19 cellular contexts compared by ENCODE assay signal in the genomic region with DNA sequence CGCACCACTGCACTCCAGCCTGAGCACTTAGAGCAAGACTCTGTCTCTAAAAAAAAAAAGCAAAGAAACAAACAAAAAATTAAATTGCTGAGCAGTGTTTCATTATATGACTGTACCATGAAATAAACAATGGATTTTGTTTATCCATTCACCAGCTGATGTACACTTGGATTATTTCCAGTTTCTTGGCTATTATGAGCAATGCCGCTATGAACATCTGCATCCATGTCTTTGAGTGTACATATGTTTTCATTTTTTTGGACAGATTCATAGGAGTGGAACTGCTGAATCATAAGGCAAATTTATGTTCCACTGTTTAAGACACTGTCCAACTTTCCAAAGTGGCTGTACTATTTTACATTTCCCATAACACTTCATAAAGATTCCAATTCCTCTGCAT. TPM values are rescaled to one million over a fixed set of nuclear protein-coding genes. Genes with fewer than 3 reads are reported as not detected.
DNase-seq lines count a peak whose midpoint lies in the region; ATAC-seq and TF ChIP-seq lines count a peak whose summit lies in the region.
"Had no signal": no experiment of that assay in that cellular context is flagged by ENCODE, and none has a peak within 500 bp of the region (broad histone marks: within the 10 kb centered on the region; RNA-seq: fewer than 3 reads in every experiment).

No MANE protein-coding gene starts in this region.

- peaks cover 28 to 50% of the 10 kb centered on the region in 2 donors for H3K4me1 Mint-ChIP-seq in natural killer cell treated with Interleukin-12 subunit alpha and Interleukin-12 subunit beta and Interleukin-15 and Interleukin-18, amount 100 ng/mL, for 72 hours (ENCODE audit: low read depth in 2 of 2)
- H3K4me1 Mint-ChIP-seq in natural killer cell = peaks cover 0 to 4% of the 10 kb centered on the region in 2 donors
- H3K4me1 Mint-ChIP-seq in Caco-2 (ENCODE audit: low read depth, unreplicated experiment) = peaks cover 5% of the 10 kb centered on the region
- H3K4me1 Mint-ChIP-seq: mesothelial cell of epicardium had no signal

- BruUV-seq in Caco-2 (replicated peaks; lab: Mats Ljungman, UMichigan) = no TSS peak

- POLR2A ChIA-PET in Caco-2 (lab: Charles Lee) = no interaction called here

- no peak overlapping the region for H3K4me3 Mint-ChIP-seq in natural killer cell treated with Interleukin-12 subunit alpha and Interleukin-12 subunit beta and Interleukin-15 and Interleukin-18, amount 100 ng/mL, for 72 hours
- no peak overlapping the region for H3K4me3 Mint-ChIP-seq in natural killer cell
- no peak overlapping the region for H3K4me3 Mint-ChIP-seq in Caco-2 (ENCODE audit: unreplicated experiment)
- H3K4me3 Mint-ChIP-seq: activated T-helper 17 cell treated with anti-CD3 and anti-CD28 coated beads, Interleukin-2, amount 50 U/mL, for 72 hours; mesothelial cell of epicardium had no signal

- peak overlapping the region; percentile 59 to 98 for H3K27ac Mint-ChIP-seq in natural killer cell treated with Interleukin-12 subunit alpha and Interleukin-12 subunit beta and Interleukin-15 and Interleukin-18, amount 100 ng/mL, for 72 hours
- H3K27ac Mint-ChIP-seq in natural killer cell (no peak overlapping the region), Caco-2 (ENCODE audit: unreplicated experiment) (no peak overlapping the region)
- H3K27ac Mint-ChIP-seq: activated T-helper 17 cell treated with anti-CD3 and anti-CD28 coated beads, Interleukin-2, amount 50 U/mL, for 72 hours; mesothelial cell of epicardium had no signal

- H3K4me3 ChIP-seq in RWPE2 (ENCODE audit: severe bottlenecking) (no peak overlapping the region), Caco-2 (ENCODE audit: low read depth, low read length) (no peak overlapping the region)
- H3K4me3 ChIP-seq: body of pancreas, skin epidermis had no signal

- peaks cover 5% of the 10 kb centered on the region for H3K4me1 ChIP-seq in RWPE2 (ENCODE audit: insufficient read depth, poor library complexity, severe bottlenecking)
- H3K4me1 ChIP-seq in Caco-2 = peaks cover 2% of the 10 kb centered on the region
- H3K4me1 ChIP-seq: body of pancreas had no signal

- peaks cover 20% of the 10 kb centered on the region for H3K36me3 Mint-ChIP-seq in natural killer cell treated with Interleukin-12 subunit alpha and Interleukin-12 subunit beta and Interleukin-15 and Interleukin-18, amount 100 ng/mL, for 72 hours
- H3K36me3 Mint-ChIP-seq in natural killer cell (no peaks in the 10 kb centered on the region), Caco-2 (ENCODE audit: insufficient read depth, unreplicated experiment) (no peaks in the 10 kb centered on the region)
- H3K36me3 Mint-ChIP-seq: mesothelial cell of epicardium had no signal

- intact Hi-C loops in natural killer cell (cut with micrococcal nuclease) (no loop called here), Caco-2 (cut with micrococcal nuclease; ENCODE audit: unreplicated experiment) (no loop called here)

- TF ChIP-seq CTCF in natural killer cell (IDR thresholded peaks at IDR 0.05) (no peak), RWPE2 (IDR thresholded peaks at IDR 0.05; ENCODE audit: poor library complexity, severe bottlenecking) (no peak), Caco-2 (IDR thresholded peaks at IDR 0.05; ENCODE audit: insufficient read depth in 1 of 2, low read depth in 1 of 2, low read length in 1 of 2, severe bottlenecking in 1 of 2, unreplicated experiment in 1 of 2) (no peak)

- no peaks in the 10 kb centered on the region for H3K9me3 Mint-ChIP-seq in natural killer cell treated with Interleukin-12 subunit alpha and Interleukin-12 subunit beta and Interleukin-15 and Interleukin-18, amount 100 ng/mL, for 72 hours
- H3K9me3 Mint-ChIP-seq in natural killer cell (no peaks in the 10 kb centered on the region), Caco-2 (ENCODE audit: unreplicated experiment) (no peaks in the 10 kb centered on the region)
- H3K9me3 Mint-ChIP-seq: activated T-helper 17 cell treated with anti-CD3 and anti-CD28 coated beads, Interleukin-2, amount 50 U/mL, for 72 hours; mesothelial cell of epicardium had no signal

- H3K27ac ChIP-seq in RWPE2 (ENCODE audit: poor library complexity, severe bottlenecking) (no peak overlapping the region), epithelial cell of prostate (no peak overlapping the region)
- H3K27ac ChIP-seq: body of pancreas had no signal

- H3K9me3 ChIP-seq in RWPE2 (ENCODE audit: severe bottlenecking) = no peaks in the 10 kb centered on the region
- H3K9me3 ChIP-seq in Caco-2 = no peaks in the 10 kb centered on the region
- H3K9me3 ChIP-seq: body of pancreas had no signal

- no peaks in the 10 kb centered on the region for H3K36me3 ChIP-seq in RWPE2 (ENCODE audit: low read depth)
- no peaks in the 10 kb centered on the region for H3K36me3 ChIP-seq in Caco-2 (ENCODE audit: control insufficient read depth, insufficient read depth, low read length)

- ATAC-seq in natural killer cell treated with Interleukin-12 subunit alpha and Interleukin-12 subunit beta and Interleukin-15 and Interleukin-18, amount 100 ng/mL, for 72 hours = no peak
- ATAC-seq in natural killer cell (no peak), RWPE2 (ENCODE audit: low read depth) (peak; percentile 68), HG03442 (IDR thresholded peaks at IDR 0.05; ENCODE audit: unreplicated experiment) (no peak), GM18520 (IDR thresholded peaks at IDR 0.05; ENCODE audit: unreplicated experiment) (no peak)
- ATAC-seq: activated T-helper 17 cell treated with anti-CD3 and anti-CD28 coated beads, Interleukin-2, amount 50 U/mL, for 72 hours; body of pancreas had no signal

- H3K27me3 ChIP-seq in RWPE2 (ENCODE audit: insufficient read depth, poor library complexity, severe bottlenecking) (no peaks in the 10 kb centered on the region), Caco-2 (replicated peaks; ENCODE audit: control insufficient read depth, insufficient read depth, low read length) (no peaks in the 10 kb centered on the region)
- H3K27me3 ChIP-seq: body of pancreas had no signal

- DNase-seq in natural killer cell treated with Interleukin-12 subunit alpha and Interleukin-12 subunit beta and Interleukin-15 and Interleukin-18, amount 100 ng/mL, for 72 hours (ENCODE audit: low spot score) = no peak
- DNase-seq in natural killer cell = no peak
- no peak for DNase-seq in RWPE2 (ENCODE audit: low spot score)
- DNase-seq in epithelial cell of prostate (ENCODE audit: low read depth, low spot score) = peak; percentile 39
- DNase-seq in Caco-2 = no peak
- no peak for DNase-seq in NCI-H187 treated with DMSO at 0.1 percent for 48 hours (lab: John Stamatoyannopoulos, UW)
- DNase-seq: activated CD4-positive, alpha-beta T cell treated with anti-CD3 and anti-CD28 coated beads, Interleukin-2, amount 50 U/mL, for 4 hours; AML-193; body of pancreas; kidney; NCI-H146; NK-92 treated with Interleukin-12 subunit alpha and Interleukin-12 subunit beta, amount 100 ng/mL, for 24 hours; nucleus accumbens; stimulated activated naive CD4-positive, alpha-beta T cell treated with Interleukin-2 at 50 U/mL for 16 hours had no signal

- CTCF ChIA-PET in Caco-2 (lab: Charles Lee) = interaction anchor here (0.5 kb wide), 1 partner anchor 75 kb away, joined by 3 read pairs; no protein-coding TSS in a partner anchor

- H3K27me3 Mint-ChIP-seq in natural killer cell treated with Interleukin-12 subunit alpha and Interleukin-12 subunit beta and Interleukin-15 and Interleukin-18, amount 100 ng/mL, for 72 hours = peaks cover 0 to 3% of the 10 kb centered on the region in 2 donors
- no peaks in the 10 kb centered on the region for H3K27me3 Mint-ChIP-seq in natural killer cell (ENCODE audit: low read depth in 2 of 2)
- no peaks in the 10 kb centered on the region for H3K27me3 Mint-ChIP-seq in Caco-2 (ENCODE audit: insufficient read depth, unreplicated experiment)
- H3K27me3 Mint-ChIP-seq: activated T-helper 17 cell treated with anti-CD3 and anti-CD28 coated beads, Interleukin-2, amount 50 U/mL, for 72 hours had no signal

RNA-seq across cellular contexts. Expression of gene RNF157, which starts 8.0 kb away (rescaled TPM):
- total RNA-seq in natural killer cell treated with Interleukin-12 subunit alpha and Interleukin-12 subunit beta and Interleukin-15 and Interleukin-18, amount 100 ng/mL, for 72 hours = 100 to 1,000 TPM in 1 of 2 donors, 10 to 100 TPM in 1; 46.6 to 124 TPM
- total RNA-seq in natural killer cell (1 to 10 TPM; 4.9 to 9.1 (median 8.5) TPM), Caco-2 (2022) (25.9 and 29.3 TPM in 2 replicates)

RNA-seq across cellular contexts. Expression of gene UBALD2, which starts 32.8 kb away (rescaled TPM):
- 100 to 1,000 TPM; 216 to 262 TPM for total RNA-seq in natural killer cell treated with Interleukin-12 subunit alpha and Interleukin-12 subunit beta and Interleukin-15 and Interleukin-18, amount 100 ng/mL, for 72 hours
- total RNA-seq in natural killer cell (100 to 1,000 TPM; 171 to 287 (median 189) TPM), Caco-2 (2022) (50.0 and 51.6 TPM in 2 replicates)

Comparison
In these comparisons a context has a peak if more than half of its experiments do, and no peak if none do; other contexts are left out.
1. H3K27ac Mint-ChIP-seq: peak in natural killer cell treated with Interleukin-12 subunit alpha and Interleukin-12 subunit beta and Interleukin-15 and Interleukin-18, amount 100 ng/mL, for 72 hours (2 of 2); none in natural killer cell (0 of 2) and Caco-2 (single experiment).